Comparison of ENCODE assay signal across 17 cellular contexts in genomic region chr13:30751183-30751933, GRCh38. TPM values are rescaled to one million over a fixed set of nuclear protein-coding genes. Genes with fewer than 3 reads are reported as not detected.
DNase-seq lines count a peak whose midpoint lies in the region; ATAC-seq lines count a peak whose summit lies in the region.
"Had no signal": no experiment of that assay in that cellular context is flagged by ENCODE, and none has a peak within 500 bp of the region (broad histone marks: within the 10 kb centered on the region; RNA-seq: fewer than 3 reads in every experiment).

No MANE protein-coding gene starts in this region.

- H3K27ac ChIP-seq in skeletal muscle tissue (ENCODE audit: low read depth, low read length) = peak overlapping the region; percentile 87
- H3K27ac ChIP-seq: lower lobe of right lung, tibial nerve had no signal

- no peaks in the 10 kb centered on the region for H3K36me3 ChIP-seq in skeletal muscle tissue (ENCODE audit: control insufficient read depth in 3 of 3, insufficient read depth in 3 of 3, low read length in 3 of 3)
- H3K36me3 ChIP-seq: tibial nerve had no signal

- no peak overlapping the region for H3K27ac Mint-ChIP-seq in activated CD4-positive, alpha-beta memory T cell treated with anti-CD3 and anti-CD28 coated beads for 36 hours
- H3K27ac Mint-ChIP-seq in activated CD4-positive, alpha-beta memory T cell treated with anti-CD3 and anti-CD28 coated beads, Interleukin-2, amount 10 ng/mL, durations not matched to agents 7 days and 5 days = no peak overlapping the region
- no peak overlapping the region for H3K27ac Mint-ChIP-seq in activated naive CD8-positive, alpha-beta T cell treated with anti-CD3 and anti-CD28 coated beads, Interleukin-2, amount 50 U/mL, for 24 hours
- H3K27ac Mint-ChIP-seq: activated naive CD8-positive, alpha-beta T cell; activated T-cell treated with anti-CD3 and anti-CD28 coated beads, Interleukin-2, amount 50 U/mL, for 24 hours had no signal

- H3K4me3 ChIP-seq in skeletal muscle tissue (ENCODE audit: low read length in 3 of 3) = no peak overlapping the region
- H3K4me3 ChIP-seq: lower lobe of right lung, tibial nerve had no signal

- no peaks in the 10 kb centered on the region for H3K9me3 Mint-ChIP-seq in activated CD4-positive, alpha-beta memory T cell treated with anti-CD3 and anti-CD28 coated beads for 36 hours
- H3K9me3 Mint-ChIP-seq in activated CD4-positive, alpha-beta memory T cell treated with anti-CD3 and anti-CD28 coated beads, Interleukin-2, amount 10 ng/mL, durations not matched to agents 7 days and 5 days = peaks cover 11% of the 10 kb centered on the region
- H3K9me3 Mint-ChIP-seq in activated naive CD8-positive, alpha-beta T cell treated with anti-CD3 and anti-CD28 coated beads, Interleukin-2, amount 50 U/mL, for 24 hours = no peaks in the 10 kb centered on the region
- H3K9me3 Mint-ChIP-seq: activated T-cell treated with anti-CD3 and anti-CD28 coated beads, Interleukin-2, amount 50 U/mL, for 24 hours; stimulated activated naive B cell treated with anti-CD40 and anti-IgM and Interleukin-4, amounts not matched to agents 10 μg/mL and 1 μg/mL and 100 μg/mL, for 72 hours had no signal

- POLR2A ChIA-PET in activated CD4-positive, alpha-beta memory T cell treated with anti-CD3 and anti-CD28 coated beads for 36 hours (lab: Charles Lee) = no interaction called here
- POLR2A ChIA-PET in activated CD4-positive, alpha-beta memory T cell treated with anti-CD3 and anti-CD28 coated beads, Interleukin-2, amount 10 ng/mL, durations not matched to agents 7 days and 5 days (lab: Charles Lee) = interaction anchor here (1.0 to 3.0 kb wide), 2 partner anchors 12 to 13 kb away, joined by 3 to 18 read pairs; no protein-coding TSS in a partner anchor

- H3K9me3 ChIP-seq in skeletal muscle tissue (ENCODE audit: control insufficient read depth in 3 of 3, low read length in 3 of 3) = no peaks in the 10 kb centered on the region
- H3K9me3 ChIP-seq: lower lobe of right lung had no signal

- H3K36me3 Mint-ChIP-seq in activated CD4-positive, alpha-beta memory T cell treated with anti-CD3 and anti-CD28 coated beads for 36 hours = peaks cover 26% of the 10 kb centered on the region
- H3K36me3 Mint-ChIP-seq in activated CD4-positive, alpha-beta memory T cell treated with anti-CD3 and anti-CD28 coated beads, Interleukin-2, amount 10 ng/mL, durations not matched to agents 7 days and 5 days (ENCODE audit: low read depth) = peaks cover 82% of the 10 kb centered on the region
- peaks cover 18% of the 10 kb centered on the region for H3K36me3 Mint-ChIP-seq in activated naive CD8-positive, alpha-beta T cell treated with anti-CD3 and anti-CD28 coated beads, Interleukin-2, amount 50 U/mL, for 24 hours (ENCODE audit: low read depth)

- DNase-seq in activated CD4-positive, alpha-beta memory T cell treated with anti-CD3 and anti-CD28 coated beads for 36 hours = peak; percentile 35
- DNase-seq in activated CD4-positive, alpha-beta memory T cell treated with anti-CD3 and anti-CD28 coated beads, Interleukin-2, amount 10 ng/mL, durations not matched to agents 7 days and 5 days = no peak
- peak; percentile 75 for DNase-seq in NCI-H82 (lab: John Stamatoyannopoulos, UW)
- DNase-seq in activated naive CD8-positive, alpha-beta T cell treated with anti-CD3 and anti-CD28 coated beads, Interleukin-2, amount 50 U/mL, for 24 hours = no peak
- DNase-seq: activated T-cell treated with anti-CD3 and anti-CD28 coated beads, Interleukin-2, amount 50 U/mL, for 24 hours; cortex of kidney; GOT3; Kasumi-1; lower lobe of right lung; stimulated activated naive B cell treated with anti-CD40 and anti-IgM and Interleukin-4, amounts not matched to agents 10 μg/mL and 1 μg/mL and 100 μg/mL, for 72 hours had no signal

- H3K4me1 Mint-ChIP-seq in activated CD4-positive, alpha-beta memory T cell treated with anti-CD3 and anti-CD28 coated beads for 36 hours (ENCODE audit: low read depth) = peaks cover 20% of the 10 kb centered on the region
- H3K4me1 Mint-ChIP-seq in activated CD4-positive, alpha-beta memory T cell treated with anti-CD3 and anti-CD28 coated beads, Interleukin-2, amount 10 ng/mL, durations not matched to agents 7 days and 5 days = peaks cover 36% of the 10 kb centered on the region
- peaks cover 32% of the 10 kb centered on the region for H3K4me1 Mint-ChIP-seq in activated naive CD8-positive, alpha-beta T cell treated with anti-CD3 and anti-CD28 coated beads, Interleukin-2, amount 50 U/mL, for 24 hours

- no peaks in the 10 kb centered on the region for H3K27me3 ChIP-seq in skeletal muscle tissue (ENCODE audit: control insufficient read depth in 3 of 3, insufficient read depth in 3 of 3, low read length in 3 of 3)
- H3K27me3 ChIP-seq: tibial nerve had no signal

- intact Hi-C loops in activated CD4-positive, alpha-beta memory T cell treated with anti-CD3 and anti-CD28 coated beads for 36 hours (cut with micrococcal nuclease) = no loop called here

- peak overlapping the region in 2 of 3 donors; percentile 25 to 76 for H3K9ac ChIP-seq in skeletal muscle tissue (ENCODE audit: low read depth in 1 of 3, low read length in 3 of 3)

- H3K27me3 Mint-ChIP-seq in activated CD4-positive, alpha-beta memory T cell treated with anti-CD3 and anti-CD28 coated beads for 36 hours = no peaks in the 10 kb centered on the region
- no peaks in the 10 kb centered on the region for H3K27me3 Mint-ChIP-seq in activated CD4-positive, alpha-beta memory T cell treated with anti-CD3 and anti-CD28 coated beads, Interleukin-2, amount 10 ng/mL, durations not matched to agents 7 days and 5 days
- no peaks in the 10 kb centered on the region for H3K27me3 Mint-ChIP-seq in activated naive CD8-positive, alpha-beta T cell treated with anti-CD3 and anti-CD28 coated beads, Interleukin-2, amount 50 U/mL, for 24 hours
- H3K27me3 Mint-ChIP-seq: activated naive CD8-positive, alpha-beta T cell; activated T-cell treated with anti-CD3 and anti-CD28 coated beads, Interleukin-2, amount 50 U/mL, for 24 hours; stimulated activated naive B cell treated with anti-CD40 and anti-IgM and Interleukin-4, amounts not matched to agents 10 μg/mL and 1 μg/mL and 100 μg/mL, for 72 hours had no signal

- CTCF ChIA-PET in activated CD4-positive, alpha-beta memory T cell treated with anti-CD3 and anti-CD28 coated beads for 36 hours (lab: Charles Lee) = no interaction called here
- CTCF ChIA-PET in activated CD4-positive, alpha-beta memory T cell treated with anti-CD3 and anti-CD28 coated beads, Interleukin-2, amount 10 ng/mL, durations not matched to agents 7 days and 5 days (lab: Charles Lee) = no interaction called here

- H3K4me1 ChIP-seq in skeletal muscle tissue (ENCODE audit: control insufficient read depth in 3 of 3, insufficient read depth in 3 of 3, low read length in 3 of 3) = peaks cover 23 to 50% (median 50%) of the 10 kb centered on the region in 3 donors

- ATAC-seq in activated naive CD8-positive, alpha-beta T cell treated with anti-CD3 and anti-CD28 coated beads, Interleukin-2, amount 50 U/mL, for 24 hours = peak; percentile 40
- ATAC-seq in GM18909 (IDR thresholded peaks at IDR 0.05; ENCODE audit: poor library complexity, unreplicated experiment) (no peak), HG02610 (IDR thresholded peaks at IDR 0.05; ENCODE audit: unreplicated experiment) (no peak)
- ATAC-seq: stimulated activated naive B cell treated with anti-CD40 and anti-IgM and Interleukin-4, amounts not matched to agents 10 μg/mL and 1 μg/mL and 100 μg/mL, for 72 hours had no signal

- H3K4me3 Mint-ChIP-seq in activated CD4-positive, alpha-beta memory T cell treated with anti-CD3 and anti-CD28 coated beads for 36 hours = no peak overlapping the region
- H3K4me3 Mint-ChIP-seq in activated CD4-positive, alpha-beta memory T cell treated with anti-CD3 and anti-CD28 coated beads, Interleukin-2, amount 10 ng/mL, durations not matched to agents 7 days and 5 days = no peak overlapping the region
- H3K4me3 Mint-ChIP-seq in activated naive CD8-positive, alpha-beta T cell treated with anti-CD3 and anti-CD28 coated beads, Interleukin-2, amount 50 U/mL, for 24 hours = no peak overlapping the region
- H3K4me3 Mint-ChIP-seq: activated naive CD8-positive, alpha-beta T cell; activated T-cell treated with anti-CD3 and anti-CD28 coated beads, Interleukin-2, amount 50 U/mL, for 24 hours; stimulated activated naive B cell treated with anti-CD40 and anti-IgM and Interleukin-4, amounts not matched to agents 10 μg/mL and 1 μg/mL and 100 μg/mL, for 72 hours had no signal

RNA-seq across cellular contexts. Expression of gene ALOX5AP, which starts 16.0 kb away (rescaled TPM):
- 10 to 100 TPM; 31.8 to 33.8 TPM for total RNA-seq in activated CD4-positive, alpha-beta memory T cell treated with anti-CD3 and anti-CD28 coated beads for 36 hours
- total RNA-seq in activated CD4-positive, alpha-beta memory T cell treated with anti-CD3 and anti-CD28 coated beads, Interleukin-2, amount 10 ng/mL, durations not matched to agents 7 days and 5 days = 100 to 1,000 TPM; 230 to 238 TPM
- total RNA-seq in skeletal muscle tissue = 6.8 TPM
- total RNA-seq: bronchial epithelial cell, osteoblast had no signal

Comparison
In these comparisons a context has a peak if more than half of its experiments do, and no peak if none do; other contexts are left out.
1. DNase-seq: peak in activated CD4-positive, alpha-beta memory T cell treated with anti-CD3 and anti-CD28 coated beads for 36 hours (single experiment) and NCI-H82 (single experiment); none in activated CD4-positive, alpha-beta memory T cell treated with anti-CD3 and anti-CD28 coated beads, Interleukin-2, amount 10 ng/mL, durations not matched to agents 7 days and 5 days (single experiment) and activated naive CD8-positive, alpha-beta T cell treated with anti-CD3 and anti-CD28 coated beads, Interleukin-2, amount 50 U/mL, for 24 hours (single experiment).
2. RNA of gene ALOX5AP, which starts 16.0 kb away (total RNA-seq): 230 to 238 TPM in activated CD4-positive, alpha-beta memory T cell treated with anti-CD3 and anti-CD28 coated beads, Interleukin-2, amount 10 ng/mL, durations not matched to agents 7 days and 5 days; 31.8 to 33.8 TPM in activated CD4-positive, alpha-beta memory T cell treated with anti-CD3 and anti-CD28 coated beads for 36 hours and 6.8 TPM in skeletal muscle tissue (single experiment); every median in the first group is over 4 times any median in the second.